In genomic region chr11:833114-833791, GRCh38 we compare ENCODE assay signal across 1 cellular context.
TF ChIP-seq lines count a peak whose summit lies in the region.

No MANE protein-coding gene starts in this region.

TF ChIP-seq in GM12878, 131 proteins besides CTCF, POLR2A, EP300 and RAD21:
- TF ChIP-seq RBBP5 (conservative IDR thresholded peaks at IDR 0.05) (no peak), NR2F1 (conservative IDR thresholded peaks at IDR 0.05) (peak; percentile 55), ETV6 (conservative IDR thresholded peaks at IDR 0.05 in 1 of 2, IDR thresholded peaks at IDR 0.05 in 1 of 2; ENCODE audit: borderline replicate concordance in 1 of 2, low read depth in 1 of 2) (no peak), HDAC6 (IDR thresholded peaks at IDR 0.05; ENCODE audit: unreplicated experiment) (no peak), MEF2B (IDR thresholded peaks at IDR 0.05; ENCODE audit: partially characterized antibody, poor library complexity, severe bottlenecking) (no peak), MYC (IDR thresholded peaks at IDR 0.05; ENCODE audit: insufficient read depth, insufficient read length, insufficient replicate concordance, low read length, severe bottlenecking) (no peak), IKZF1 (conservative IDR thresholded peaks at IDR 0.05) (peak; percentile 34; the same call in 1 of the 2 replicates), MYB (IDR thresholded peaks at IDR 0.05; ENCODE audit: borderline replicate concordance, low read depth, low read length) (no peak), CREB1 (IDR thresholded peaks at IDR 0.05; ENCODE audit: low read depth) (no peak), EGR1 (IDR thresholded peaks at IDR 0.05; ENCODE audit: borderline replicate concordance in 1 of 2, low read depth in 2 of 2, low read length in 2 of 2) (no peak), SUZ12 (IDR thresholded peaks at IDR 0.05; ENCODE audit: unreplicated experiment) (no peak), CHD4 (IDR thresholded peaks at IDR 0.05) (no peak), TARDBP (IDR thresholded peaks at IDR 0.05; ENCODE audit: borderline replicate concordance) (no peak), GATAD2B (conservative IDR thresholded peaks at IDR 0.05; ENCODE audit: low read depth) (no peak; the same call in 1 of the 2 replicates), ZZZ3 (IDR thresholded peaks at IDR 0.05; ENCODE audit: control insufficient read depth, insufficient read length, low read depth) (no peak), SP1 (IDR thresholded peaks at IDR 0.05; ENCODE audit: low read depth, low read length) (no peak), HDAC2 (IDR thresholded peaks at IDR 0.05) (no peak), MXI1 (IDR thresholded peaks at IDR 0.05; ENCODE audit: low read depth, low read length) (no peak), HSF1 (IDR thresholded peaks at IDR 0.05; ENCODE audit: low read depth, low read length) (no peak), ATF3 (IDR thresholded peaks at IDR 0.05; ENCODE audit: borderline replicate concordance, extremely low read depth, low read depth, low read length) (no peak), ZBTB33 (IDR thresholded peaks at IDR 0.05) (no peak), RUNX3 (IDR thresholded peaks at IDR 0.05; ENCODE audit: low read length) (no peak), CREM (IDR thresholded peaks at IDR 0.05; ENCODE audit: low read depth) (no peak), PML (IDR thresholded peaks at IDR 0.05; ENCODE audit: low read length) (no peak), ATF7 (IDR thresholded peaks at IDR 0.05; ENCODE audit: low read depth) (no peak), SIN3A (IDR thresholded peaks at IDR 0.05; ENCODE audit: low read depth, low read length) (no peak), CHD2 (IDR thresholded peaks at IDR 0.05; ENCODE audit: borderline replicate concordance, low read depth, low read length) (no peak), HCFC1 (IDR thresholded peaks at IDR 0.05; ENCODE audit: low read length) (no peak), IRF3 (IDR thresholded peaks at IDR 0.05) (no peak), ZNF217 (IDR thresholded peaks at IDR 0.05) (no peak), DPF2 (IDR thresholded peaks at IDR 0.05) (peak; percentile 54), ELK1 (IDR thresholded peaks at IDR 0.05; ENCODE audit: low read depth, low read length) (no peak), NFYA (IDR thresholded peaks at IDR 0.05; ENCODE audit: borderline replicate concordance, low read depth, low read length) (no peak), EED (IDR thresholded peaks at IDR 0.05; ENCODE audit: low read depth) (no peak), IRF5 (IDR thresholded peaks at IDR 0.05; ENCODE audit: borderline replicate concordance) (no peak), TBL1XR1 (IDR thresholded peaks at IDR 0.05; ENCODE audit: low read depth, low read length) (no peak), YY1 (IDR thresholded peaks at IDR 0.05; ENCODE audit: low read depth, low read length) (peak; percentile 60; the same call in 1 of the 2 replicates), ZBTB11 (CRISPR knock-in tag; IDR thresholded peaks at IDR 0.05) (no peak), SMC3 (IDR thresholded peaks at IDR 0.05; ENCODE audit: borderline replicate concordance, low read length) (no peak), NKRF (conservative IDR thresholded peaks at IDR 0.05) (0 out of 2 replicates have a peak, but pooled peaks have one; percentile 48), RELA (IDR thresholded peaks at IDR 0.05; ENCODE audit: borderline replicate concordance, partially characterized antibody) (no peak), IKZF2 (IDR thresholded peaks at IDR 0.05) (no peak), RAD51 (IDR thresholded peaks at IDR 0.05) (no peak), NRF1 (conservative IDR thresholded peaks at IDR 0.05; ENCODE audit: low read depth, low read length) (no peak), ZNF384 (IDR thresholded peaks at IDR 0.05; ENCODE audit: borderline replicate concordance, low read depth, low read length) (no peak), SIX5 (IDR thresholded peaks at IDR 0.05; ENCODE audit: low read depth, low read length, severe bottlenecking) (no peak), LARP7 (IDR thresholded peaks at IDR 0.05) (peak; percentile 63), BACH1 (IDR thresholded peaks at IDR 0.05; ENCODE audit: borderline replicate concordance) (no peak), CBX5 (IDR thresholded peaks at IDR 0.05; ENCODE audit: low read depth) (no peak)
